8 cellular contexts compared by ENCODE assay signal in genomic region chr11:72721276-72721675, GRCh38. TPM values are rescaled to one million over a fixed set of nuclear protein-coding genes. Genes with fewer than 3 reads are reported as not detected.
A peak's percentile ranks its signal among the peaks of the same experiment; 100 is the strongest.
DNase-seq lines count a peak whose midpoint lies in the region; ATAC-seq, FAIRE-seq and TF ChIP-seq lines count a peak whose summit lies in the region.

No MANE protein-coding gene starts in this region.

- H2BK12ac ChIP-seq in mesenchymal stem cell (ENCODE audit: low read length in 2 of 2): peak overlapping the region; percentile 18 to 24

- TF ChIP-seq POLR2A in K562 (conservative IDR thresholded peaks at IDR 0.05) (no peak), tibial nerve (IDR thresholded peaks at IDR 0.05) (no peak)

- WGBS in K562 (ENCODE audit: insufficient coverage, low coverage, missing lambda C conversion rate): 77% methylated on average over 3 of the region's 3 CpGs
- 90% methylated on average over 3 of the region's 3 CpGs for WGBS in mesenchymal stem cell
- WGBS in tibial nerve, 2 donors: 22 to 35% methylated on average over 3 of the region's 3 CpGs

- H3K36me3 ChIP-seq in K562 (ENCODE audit: control insufficient read depth, insufficient read depth, low read length) (peaks cover 82% of the 10 kb centered on the region), mesenchymal stem cell (ENCODE audit: control insufficient read depth in 1 of 2, insufficient read depth in 2 of 2, low read depth in 1 of 2, low read length in 2 of 2) (peaks cover 30 to 33% of the 10 kb centered on the region in 2 experiments), tibial nerve (peaks cover 0 to 28% (median 0%) of the 10 kb centered on the region in 3 donors)

- H2BK15ac ChIP-seq in mesenchymal stem cell (ENCODE audit: low read depth, poor library complexity, severe bottlenecking): no peak overlapping the region

- no peak overlapping the region for H4K91ac ChIP-seq in mesenchymal stem cell (ENCODE audit: low read length)

- POLR2A ChIA-PET in K562 (lab: Yijun Ruan, JAX): no interaction called here

- FAIRE-seq in K562 (lab: Jason Lieb, UNC): no peak

- in situ Hi-C loops in K562 (cut with MboI): loop anchor here (10.0 kb wide), 1 partner anchor 464 kb away; no protein-coding TSS in a partner anchor

- no peak overlapping the region for H2BK5ac ChIP-seq in mesenchymal stem cell (ENCODE audit: low read depth, low read length, poor library complexity, severe bottlenecking)

- H3K27ac Mint-ChIP-seq in activated T-cell treated with anti-CD3 and anti-CD28 coated beads, Interleukin-2, amount 50 U/mL, for 24 hours: peak overlapping the region; percentile 94

- ATAC-seq in K562 (no peak), GM18498 (IDR thresholded peaks at IDR 0.05; ENCODE audit: unreplicated experiment) (no peak)

- H2AK5ac ChIP-seq in mesenchymal stem cell (ENCODE audit: low read length, severe bottlenecking): peak overlapping the region; percentile 77

- CTCF ChIA-PET in K562 (lab: Yijun Ruan, JAX; ENCODE audit: low intra/inter-chr PET ratio): no interaction called here

- no peaks in the 10 kb centered on the region for H4K20me1 ChIP-seq in K562 (replicated peaks; ENCODE audit: control insufficient read depth, insufficient read depth, low read length)

- H3K4me3 Mint-ChIP-seq in activated T-cell treated with anti-CD3 and anti-CD28 coated beads, Interleukin-2, amount 50 U/mL, for 24 hours: peak overlapping the region; percentile 86

- H4K8ac ChIP-seq in mesenchymal stem cell (ENCODE audit: low read length): no peak overlapping the region

- TF ChIP-seq RAD21 in K562 (CRISPR knock-in tag; conservative IDR thresholded peaks at IDR 0.05 in 1 of 2, IDR thresholded peaks at IDR 0.05 in 1 of 2): no peak

- DNase-seq in activated T-cell treated with anti-CD3 and anti-CD28 coated beads, Interleukin-2, amount 50 U/mL, for 24 hours: no peak
- DNase-seq in activated T-cell treated with anti-CD3 and anti-CD28 coated beads, Interleukin-2, amount 50 U/mL, for 1 hour: no peak
- DNase-seq in K562 (ENCODE audit: extremely low read depth in 1 of 4, low spot score in 3 of 4) (no peak), mesenchymal stem cell (no peak), tibial nerve (ENCODE audit: low spot score in 2 of 2) (no peak), NCI-H748 treated with DMSO at 0.1 percent for 48 hours (lab: John Stamatoyannopoulos, UW) (no peak)
- DNase-seq in stimulated activated CD4-positive, alpha-beta T cell treated with anti-CD3 and anti-CD28 coated beads, Interleukin-1b, Interleukin-23, amount 100 ng/mL, for 48 hours: no peak

- H3K9me3 ChIP-seq in K562 (replicated peaks; ENCODE audit: control insufficient read depth, insufficient read depth, low read depth, low read length) (no peaks in the 10 kb centered on the region), mesenchymal stem cell (ENCODE audit: control insufficient read depth, low read length) (no peaks in the 10 kb centered on the region), tibial nerve (no peaks in the 10 kb centered on the region)

- peaks cover 43% of the 10 kb centered on the region for H3K79me1 ChIP-seq in mesenchymal stem cell (replicated peaks; ENCODE audit: low read length, poor library complexity, severe bottlenecking)

- TF ChIP-seq EP300 in K562 (IDR thresholded peaks at IDR 0.05; ENCODE audit: low read length): no peak
- no peak for TF ChIP-seq EP300 in tibial nerve (IDR thresholded peaks at IDR 0.05)

- H3K4me2 ChIP-seq in K562 (ENCODE audit: insufficient read depth, low read length) (peak overlapping the region; percentile 78), mesenchymal stem cell (ENCODE audit: low read length, poor library complexity, severe bottlenecking) (peak overlapping the region; percentile 85)

- H3K4me3 ChIP-seq in K562 (peak overlapping the region; percentile 33), mesenchymal stem cell (ENCODE audit: insufficient read depth in 1 of 2, low read depth in 1 of 2, low read length in 2 of 2) (peak overlapping the region; percentile 33 to 82), tibial nerve (peak overlapping the region; percentile 41 to 66 (median 57))

- H3K4me1 ChIP-seq in K562 (replicated peaks in 1 of 2; ENCODE audit: control insufficient read depth in 2 of 2, insufficient read depth in 2 of 2, low read length in 2 of 2): peaks cover 11 to 28% of the 10 kb centered on the region in 2 experiments; a peak in 4 of 5 replicates
- H3K4me1 ChIP-seq in mesenchymal stem cell (ENCODE audit: control insufficient read depth, insufficient read depth, low read depth, low read length): peaks cover 62% of the 10 kb centered on the region
- H3K4me1 ChIP-seq in tibial nerve: peaks cover 0 to 97% (median 42%) of the 10 kb centered on the region in 4 donors

- H3K27ac ChIP-seq in K562 (ENCODE audit: extremely low read depth, low read depth, low read length): no peak overlapping the region
- peak overlapping the region; percentile 89 for H3K27ac ChIP-seq in mesenchymal stem cell (ENCODE audit: low read length, poor library complexity, severe bottlenecking)
- peak overlapping the region; percentile 72 to 91 (median 86) for H3K27ac ChIP-seq in tibial nerve

- TF ChIP-seq CTCF in K562 (IDR thresholded peaks at IDR 0.05 in 2 of 3, conservative IDR thresholded peaks at IDR 0.05 in 1 of 3; ENCODE audit: insufficient read depth in 2 of 3, low read depth in 1 of 3, low read length in 3 of 3): no peak
- TF ChIP-seq CTCF in tibial nerve (IDR thresholded peaks at IDR 0.05): no peak

- H3K4me1 Mint-ChIP-seq in activated T-cell treated with anti-CD3 and anti-CD28 coated beads, Interleukin-2, amount 50 U/mL, for 24 hours (ENCODE audit: low read depth): peaks cover 63% of the 10 kb centered on the region

- no peaks in the 10 kb centered on the region for H3K27me3 ChIP-seq in K562 (ENCODE audit: control insufficient read depth in 2 of 2, insufficient read depth in 2 of 2, low read length in 2 of 2)
- H3K27me3 ChIP-seq in mesenchymal stem cell (ENCODE audit: control insufficient read depth in 1 of 2, insufficient read depth in 1 of 2, low read length in 2 of 2): no peaks in the 10 kb centered on the region
- H3K27me3 ChIP-seq in tibial nerve: no peaks in the 10 kb centered on the region

- peak overlapping the region in 1 of 2 experiments; percentile 51 for H3K18ac ChIP-seq in mesenchymal stem cell (ENCODE audit: low read depth in 1 of 2, low read length in 2 of 2)

- H3K27me3 Mint-ChIP-seq in activated T-cell treated with anti-CD3 and anti-CD28 coated beads, Interleukin-2, amount 50 U/mL, for 24 hours: no peaks in the 10 kb centered on the region

- H2AFZ ChIP-seq in K562 (ENCODE audit: low read depth, low read length) (no peak overlapping the region), mesenchymal stem cell (ENCODE audit: low read depth, low read length) (no peak overlapping the region)

- peaks cover 35% of the 10 kb centered on the region for H3K36me3 Mint-ChIP-seq in activated T-cell treated with anti-CD3 and anti-CD28 coated beads, Interleukin-2, amount 50 U/mL, for 24 hours (ENCODE audit: low read depth)

- H3K9ac ChIP-seq in K562 (ENCODE audit: insufficient read depth in 1 of 2, low read depth in 2 of 2, low read length in 2 of 2) (peak overlapping the region; percentile 65 to 87; a peak in 2 of 4 replicates), mesenchymal stem cell (ENCODE audit: low read length) (peak overlapping the region; percentile 82)

- H3K79me2 ChIP-seq in K562 (ENCODE audit: control insufficient read depth, insufficient read depth, low read length): peaks cover 56% of the 10 kb centered on the region

- no peak overlapping the region for H2BK120ac ChIP-seq in mesenchymal stem cell (ENCODE audit: low read depth, low read length)

- no peaks in the 10 kb centered on the region for H3K9me3 Mint-ChIP-seq in activated T-cell treated with anti-CD3 and anti-CD28 coated beads, Interleukin-2, amount 50 U/mL, for 24 hours

- peak overlapping the region in 1 of 2 experiments; percentile 41 for H3K14ac ChIP-seq in mesenchymal stem cell (ENCODE audit: low read length in 2 of 2)

- BruUV-seq in K562 (replicated peaks; lab: Mats Ljungman, UMichigan): no TSS peak

- peak overlapping the region in 1 of 2 experiments; percentile 29 for H3K4ac ChIP-seq in mesenchymal stem cell (ENCODE audit: low read depth in 1 of 2, low read length in 2 of 2)

- no peaks in the 10 kb centered on the region for H3K9me1 ChIP-seq in K562 (ENCODE audit: control insufficient read depth, insufficient read depth, low read length)

- intact Hi-C loops in K562 (cut with micrococcal nuclease): no loop called here

- H3K23ac ChIP-seq in mesenchymal stem cell (ENCODE audit: low read length in 2 of 2): no peak overlapping the region

RNA-seq across cellular contexts. Expression of gene ARAP1, which starts 30.9 kb away (rescaled TPM):
- 154 and 336 TPM in 2 replicates for total RNA-seq in K562 (2011; cell fraction: chromatin; rRNA removed; ENCODE audit: low replicate concordance)
- 191 and 196 TPM in 2 replicates for total RNA-seq in K562 (2011; cell fraction: nucleolus; rRNA removed)
- 146 and 161 TPM in 2 replicates for total RNA-seq in K562 (2011; cell fraction: nucleoplasm; rRNA removed)
- total RNA-seq in K562 (2014; rRNA removed): 42.0 and 46.1 TPM in 2 replicates
- total RNA-seq in K562 (2014; rRNA removed; fragmentation: Illumina TruSeq; extraction: Trizol): 7.4 and 10.6 TPM in 2 replicates
- 24.6 and 26.1 TPM in 2 replicates for total RNA-seq in K562 (2015; rRNA removed; fragmentation: Illumina TruSeq; extraction: Trizol)
- total RNA-seq in K562 (2021): 60.7 and 67.0 TPM in 2 replicates
- 22.1 and 37.3 TPM in 2 replicates for polyA plus RNA-seq in K562 (2011; rRNA removed)
- polyA plus RNA-seq in K562 (2011; cell fraction: cytosol; rRNA removed): 24.6 and 28.2 TPM in 2 replicates
- 196 and 222 TPM in 2 replicates for polyA plus RNA-seq in K562 (2011; cell fraction: nucleus; rRNA removed)
- polyA plus RNA-seq in K562 (2012): 43.7 and 72.2 TPM in 2 replicates
- polyA plus RNA-seq in K562 (2014; fragmentation: Illumina TruSeq; extraction: Trizol): 24.6 and 31.8 TPM in 2 replicates
- under 1 TPM; 0.23 to 0.38 TPM for polyA plus RNA-seq in K562 (2014; fragmentation: Nextera tagmentation; extraction: Ambion mirVana)
- 34.1 and 38.4 TPM in 2 replicates for polyA plus RNA-seq in K562 (2014; rRNA removed)
- 21.7 and 23.5 TPM in 2 replicates for polyA minus RNA-seq in K562 (2011; rRNA and poly(A)+ RNA removed)
- 35.0 and 48.2 TPM in 2 replicates for polyA minus RNA-seq in K562 (2011; cell fraction: cytosol; rRNA and poly(A)+ RNA removed)
- polyA minus RNA-seq in K562 (2011; cell fraction: nucleus; rRNA and poly(A)+ RNA removed): 50.9 and 51.5 TPM in 2 replicates
- polyA plus RNA-seq in mesenchymal stem cell (2013, experiment 1 of 2): 26.6 TPM
- polyA plus RNA-seq in mesenchymal stem cell (2013, experiment 2 of 2): 23.6 TPM
- total RNA-seq in tibial nerve: 100 to 1,000 TPM; 104 to 151 (median 149) TPM

RNA-seq across cellular contexts. Expression of gene PDE2A, which starts 47.1 kb away (rescaled TPM):
- total RNA-seq in K562 (2011; cell fraction: chromatin; rRNA removed; ENCODE audit: low replicate concordance): 33.8 and 109 TPM in 2 replicates
- 31.6 and 45.0 TPM in 2 replicates for total RNA-seq in K562 (2011; cell fraction: nucleolus; rRNA removed)
- 31.0 and 37.9 TPM in 2 replicates for total RNA-seq in K562 (2011; cell fraction: nucleoplasm; rRNA removed)
- total RNA-seq in K562 (2014; rRNA removed) (0.45 and 1.6 TPM in 2 replicates), K562 (2014; rRNA removed; fragmentation: Illumina TruSeq; extraction: Trizol) (0.47 and 1.4 TPM in 2 replicates), K562 (2015; rRNA removed; fragmentation: Illumina TruSeq; extraction: Trizol) (0.07 and 0.11 TPM in 2 replicates), K562 (2021) (1.1 and 3.4 TPM in 2 replicates), tibial nerve (10 to 100 TPM; 30.3 to 75.7 (median 43.1) TPM)
- polyA plus RNA-seq in K562 (2011; rRNA removed) (4.3 and 15.2 TPM in 2 replicates), K562 (2014; fragmentation: Illumina TruSeq; extraction: Trizol) (1.3 and 2.2 TPM in 2 replicates), K562 (2014; fragmentation: Nextera tagmentation; extraction: Ambion mirVana) (under 1 TPM in 1 of 2 experiments, not detected in 1; 0.21 TPM), K562 (2014; rRNA removed) (1.0 and 1.6 TPM in 2 replicates)
- polyA plus RNA-seq in K562 (2011; cell fraction: cytosol; rRNA removed): 3.3 and 12.5 TPM in 2 replicates
- polyA plus RNA-seq in K562 (2011; cell fraction: nucleus; rRNA removed): 25.6 and 137 TPM in 2 replicates
- polyA plus RNA-seq in K562 (2012): 1.4 and 2.1 TPM in 2 replicates
- 3.2 and 18.9 TPM in 2 replicates for polyA minus RNA-seq in K562 (2011; rRNA and poly(A)+ RNA removed)
- polyA minus RNA-seq in K562 (2011; cell fraction: cytosol; rRNA and poly(A)+ RNA removed): 1.7 and 6.5 TPM in 2 replicates
- 15.6 and 36.5 TPM in 2 replicates for polyA minus RNA-seq in K562 (2011; cell fraction: nucleus; rRNA and poly(A)+ RNA removed)
- 0.61 TPM for polyA plus RNA-seq in mesenchymal stem cell (2013, experiment 1 of 2)
- 0.56 TPM for polyA plus RNA-seq in mesenchymal stem cell (2013, experiment 2 of 2)
